ENCODE assay signal across 9 cellular contexts in genomic region chr19:31054430-31054829, GRCh38.
DNase-seq lines count a peak whose midpoint lies in the region; ATAC-seq and TF ChIP-seq lines count a peak whose summit lies in the region.
"Had no signal": no experiment of that assay in that cellular context is flagged by ENCODE, and none has a peak within 500 bp of the region (broad histone marks: within the 10 kb centered on the region; RNA-seq: fewer than 3 reads in every experiment).

No MANE protein-coding gene starts in this region.

- no peak overlapping the region for H3K4me3 ChIP-seq in neural progenitor cell

- peaks cover 4% of the 10 kb centered on the region for H3K27me3 Mint-ChIP-seq in neural progenitor cell (ENCODE audit: insufficient read depth, low read depth)
- peaks cover 11 to 36% (median 12%) of the 10 kb centered on the region in 5 donors for H3K27me3 Mint-ChIP-seq in naive thymus-derived CD8-positive, alpha-beta T cell

- no peak overlapping the region for H3K9ac ChIP-seq in neural progenitor cell

- no peaks in the 10 kb centered on the region for H4K20me1 ChIP-seq in neural progenitor cell (ENCODE audit: low read depth)

- DNase-seq in DMS53 (lab: John Stamatoyannopoulos, UW) (peak; percentile 8), DMS53 treated with DMSO at 0.1 percent for 48 hours (lab: John Stamatoyannopoulos, UW; ENCODE audit: unreplicated experiment) (no peak), T follicular helper cell (ENCODE audit: low read depth) (peak; percentile 7), ecto neural progenitor cell (ENCODE audit: low spot score) (peak; percentile 70), neural progenitor cell (ENCODE audit: low spot score) (peak; percentile 82), cerebellar cortex (ENCODE audit: low spot score) (no peak)
- no peak for DNase-seq in naive thymus-derived CD8-positive, alpha-beta T cell

- no peaks in the 10 kb centered on the region for H3K36me3 Mint-ChIP-seq in neural progenitor cell
- H3K36me3 Mint-ChIP-seq in naive thymus-derived CD8-positive, alpha-beta T cell = peaks cover 0 to 5% (median 0%) of the 10 kb centered on the region in 3 donors

- H3K36me3 ChIP-seq in neural progenitor cell = no peaks in the 10 kb centered on the region

- no peak overlapping the region for H3K27ac Mint-ChIP-seq in neural progenitor cell
- no peak overlapping the region for H3K27ac Mint-ChIP-seq in naive thymus-derived CD8-positive, alpha-beta T cell
- H3K27ac Mint-ChIP-seq: T-helper 1 cell treated with Interleukin-12 subunit alpha and Interleukin-12 subunit beta and Interleukin-4 antibody, amounts not matched to agents 30 μg/mL and 1 μg/mL, for 36 hours had no signal

- H3K27ac ChIP-seq in neural progenitor cell = no peak overlapping the region

- no peak for ATAC-seq in naive thymus-derived CD8-positive, alpha-beta T cell
- no peak for ATAC-seq in GM18867 (IDR thresholded peaks at IDR 0.05; ENCODE audit: unreplicated experiment)

- H3K9me3 Mint-ChIP-seq in neural progenitor cell = peaks cover 1% of the 10 kb centered on the region
- H3K9me3 Mint-ChIP-seq in naive thymus-derived CD8-positive, alpha-beta T cell = peaks cover 0 to 7% (median 2%) of the 10 kb centered on the region in 9 donors
- H3K9me3 Mint-ChIP-seq: T-helper 1 cell treated with Interleukin-12 subunit alpha and Interleukin-12 subunit beta and Interleukin-4 antibody, amounts not matched to agents 30 μg/mL and 1 μg/mL, for 36 hours had no signal

- POLR2A ChIA-PET in naive thymus-derived CD8-positive, alpha-beta T cell (lab: Charles Lee) = no interaction called here

- H3K79me2 ChIP-seq in neural progenitor cell (ENCODE audit: low read depth) = no peaks in the 10 kb centered on the region

- H3K4me1 ChIP-seq in neural progenitor cell = no peaks in the 10 kb centered on the region

- H3K4me2 ChIP-seq in neural progenitor cell = no peak overlapping the region

- TF ChIP-seq CTCF in neural progenitor cell (IDR thresholded peaks at IDR 0.05) = peak; percentile 68

- H2AFZ ChIP-seq in neural progenitor cell (replicated peaks) = no peak overlapping the region

- no peaks in the 10 kb centered on the region for H3K27me3 ChIP-seq in neural progenitor cell

- H3K9me3 ChIP-seq in neural progenitor cell (ENCODE audit: low read depth) = no peaks in the 10 kb centered on the region

- H3F3A ChIP-seq in neural progenitor cell (ENCODE audit: low read depth) = no peaks in the 10 kb centered on the region

- no peak overlapping the region for H3K4me3 Mint-ChIP-seq in neural progenitor cell
- H3K4me3 Mint-ChIP-seq in naive thymus-derived CD8-positive, alpha-beta T cell = no peak overlapping the region
- H3K4me3 Mint-ChIP-seq: T-helper 1 cell treated with Interleukin-12 subunit alpha and Interleukin-12 subunit beta and Interleukin-4 antibody, amounts not matched to agents 30 μg/mL and 1 μg/mL, for 36 hours had no signal

- no peaks in the 10 kb centered on the region for H3K4me1 Mint-ChIP-seq in neural progenitor cell
- no peaks in the 10 kb centered on the region for H3K4me1 Mint-ChIP-seq in naive thymus-derived CD8-positive, alpha-beta T cell

Comparison
In these comparisons a context has a peak if more than half of its experiments do, and no peak if none do; other contexts are left out.
1. DNase-seq: peak in DMS53 (single experiment), T follicular helper cell (single experiment), ecto neural progenitor cell (single experiment) and neural progenitor cell (single experiment); none in DMS53 treated with DMSO at 0.1 percent for 48 hours (single experiment), naive thymus-derived CD8-positive, alpha-beta T cell (0 of 10) and cerebellar cortex (single experiment).